ENCODE assay signal across 25 cellular contexts in genomic region chr1:223792046-223792445, GRCh38.
"Had no signal": no experiment of that assay in that cellular context is flagged by ENCODE, and none has a peak within 500 bp of the region (broad histone marks: within the 10 kb centered on the region; RNA-seq: fewer than 3 reads in every experiment).

No MANE protein-coding gene starts in this region.

- H3K27ac ChIP-seq: ascending aorta, brain microvascular endothelial cell, left ventricle myocardium inferior, neutrophil, ovary, prostate gland, spleen, thyroid gland had no signal

- H3K36me3 ChIP-seq: ovary, prostate gland had no signal

- H3K4me1 ChIP-seq: left ventricle myocardium inferior, prostate gland, spleen, thyroid gland had no signal

- H3K9me3 ChIP-seq: ascending aorta, left ventricle myocardium inferior, neutrophil, ovary, prostate gland, spleen, thyroid gland had no signal

- DNase-seq: activated CD4-positive, alpha-beta T cell treated with anti-CD3 and anti-CD28 coated beads for 1 hour; activated CD4-positive, alpha-beta T cell treated with anti-CD3 and anti-CD28 coated beads, Interleukin-2, amount 50 U/mL, for 1 hour; activated CD8-positive, alpha-beta memory T cell treated with anti-CD3 and anti-CD28 coated beads, Interleukin-2, amount 50 U/mL, for 48 hours; activated effector memory CD4-positive, alpha-beta T cell treated with Interleukin-2 at 50 U/mL for 16 hours; activated naive CD4-positive, alpha-beta T cell treated with anti-CD3 and anti-CD28 coated beads, Interleukin-2, amount 10 ng/mL, durations not matched to agents 7 days and 5 days; activated T-cell treated with anti-CD3 and anti-CD28 coated beads, Interleukin-2, amount 50 U/mL, for 4 hours; brain microvascular endothelial cell; caudate nucleus; dermis blood vessel endothelial cell; effector memory CD8-positive, alpha-beta T cell; hippocampal formation; kidney glomerular epithelial cell; left ventricle myocardium inferior; midbrain; ovary; spleen; stimulated activated CD4-positive, alpha-beta T cell treated with anti-CD3 and anti-CD28 coated beads, Interleukin-4, amount 100 ng/mL, for 24 hours; stimulated activated naive CD8-positive, alpha-beta T cell treated with anti-CD3 and anti-CD28 coated beads, Interleukin-15, Interleukin-2, amounts not matched to agents 100 U/mL and 50 U/mL, for 24 hours; thyroid gland had no signal

- H3K27me3 Mint-ChIP-seq: activated naive CD4-positive, alpha-beta T cell treated with anti-CD3 and anti-CD28 coated beads, Interleukin-2, amount 10 ng/mL, durations not matched to agents 7 days and 5 days; effector memory CD8-positive, alpha-beta T cell; natural killer cell treated with Interleukin-12 subunit alpha and Interleukin-12 subunit beta and Interleukin-15 and Interleukin-18, amount 100 ng/mL, for 72 hours had no signal

- ATAC-seq: activated T-cell treated with anti-CD3 and anti-CD28 coated beads, Interleukin-2, amount 50 U/mL, for 4 hours; effector memory CD8-positive, alpha-beta T cell; esophagus mucosa; natural killer cell treated with Interleukin-12 subunit alpha and Interleukin-12 subunit beta and Interleukin-15 and Interleukin-18, amount 100 ng/mL, for 72 hours; stimulated activated naive CD8-positive, alpha-beta T cell treated with anti-CD3 and anti-CD28 coated beads, Interleukin-15, Interleukin-2, amounts not matched to agents 100 U/mL and 50 U/mL, for 24 hours had no signal

- H3K9me3 Mint-ChIP-seq: activated naive CD4-positive, alpha-beta T cell treated with anti-CD3 and anti-CD28 coated beads, Interleukin-2, amount 10 ng/mL, durations not matched to agents 7 days and 5 days; activated T-cell treated with anti-CD3 and anti-CD28 coated beads, Interleukin-2, amount 50 U/mL, for 4 hours; effector memory CD8-positive, alpha-beta T cell; natural killer cell treated with Interleukin-12 subunit alpha and Interleukin-12 subunit beta and Interleukin-15 and Interleukin-18, amount 100 ng/mL, for 72 hours had no signal

- H3K27me3 ChIP-seq: ascending aorta, brain microvascular endothelial cell, neutrophil, ovary, spleen, thyroid gland had no signal

- H3K4me3 ChIP-seq: ascending aorta, left ventricle myocardium inferior, ovary, prostate gland, spleen, thyroid gland had no signal

- H3K4me3 Mint-ChIP-seq: activated naive CD4-positive, alpha-beta T cell treated with anti-CD3 and anti-CD28 coated beads, Interleukin-2, amount 10 ng/mL, durations not matched to agents 7 days and 5 days; activated T-cell treated with anti-CD3 and anti-CD28 coated beads, Interleukin-2, amount 50 U/mL, for 4 hours; effector memory CD8-positive, alpha-beta T cell; natural killer cell treated with Interleukin-12 subunit alpha and Interleukin-12 subunit beta and Interleukin-15 and Interleukin-18, amount 100 ng/mL, for 72 hours had no signal

- FAIRE-seq: endothelial cell of umbilical vein had no signal

- H3K27ac Mint-ChIP-seq: activated naive CD4-positive, alpha-beta T cell treated with anti-CD3 and anti-CD28 coated beads, Interleukin-2, amount 10 ng/mL, durations not matched to agents 7 days and 5 days; effector memory CD8-positive, alpha-beta T cell; natural killer cell treated with Interleukin-12 subunit alpha and Interleukin-12 subunit beta and Interleukin-15 and Interleukin-18, amount 100 ng/mL, for 72 hours had no signal
